ENCODE assay signal across 22 cellular contexts in the genomic region with DNA sequence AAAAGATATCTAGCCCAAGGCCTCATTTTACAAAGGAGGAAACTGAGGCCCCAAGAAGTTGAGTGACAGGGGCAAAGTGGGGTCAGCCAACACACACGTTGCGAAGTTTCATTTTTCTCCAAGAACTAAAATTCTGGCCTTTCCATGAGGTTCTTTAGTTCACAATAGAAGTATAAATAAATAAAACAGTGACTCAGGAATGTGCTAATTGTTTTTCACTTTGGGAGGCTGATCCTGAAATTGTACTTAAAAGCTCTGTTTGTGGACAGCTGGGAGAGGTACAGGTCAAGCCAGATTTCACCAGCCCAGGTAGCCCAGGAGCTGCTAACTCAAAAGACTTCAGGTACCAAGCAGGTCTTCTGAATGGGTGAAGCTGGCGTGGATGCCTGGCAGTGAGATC.
"Had no signal": no experiment of that assay in that cellular context is flagged by ENCODE, and none has a peak within 500 bp of the region (broad histone marks: within the 10 kb centered on the region; RNA-seq: fewer than 3 reads in every experiment).

No MANE protein-coding gene starts in this region.

- H3K27ac Mint-ChIP-seq: activated naive CD4-positive, alpha-beta T cell treated with anti-CD3 and anti-CD28 coated beads for 36 hours; activated naive CD8-positive, alpha-beta T cell treated with anti-CD3 and anti-CD28 coated beads, Interleukin-2, amount 10 ng/mL, durations not matched to agents 7 days and 5 days; memory B cell; nephron progenitor cell; stimulated activated naive CD8-positive, alpha-beta T cell treated with anti-CD3 and anti-CD28 coated beads, Interleukin-15, Interleukin-2, amounts not matched to agents 100 ng/mL and 50 ng/mL, for 24 hours; WTC11 had no signal

- H3K9me3 Mint-ChIP-seq: activated naive CD4-positive, alpha-beta T cell treated with anti-CD3 and anti-CD28 coated beads for 36 hours; activated naive CD8-positive, alpha-beta T cell treated with anti-CD3 and anti-CD28 coated beads, Interleukin-2, amount 10 ng/mL, durations not matched to agents 7 days and 5 days; memory B cell; nephron progenitor cell; stimulated activated naive CD8-positive, alpha-beta T cell treated with anti-CD3 and anti-CD28 coated beads, Interleukin-15, Interleukin-2, amounts not matched to agents 100 ng/mL and 50 ng/mL, for 24 hours; WTC11 had no signal

- H3K4me3 Mint-ChIP-seq: activated naive CD4-positive, alpha-beta T cell treated with anti-CD3 and anti-CD28 coated beads for 36 hours; activated naive CD8-positive, alpha-beta T cell treated with anti-CD3 and anti-CD28 coated beads, Interleukin-2, amount 10 ng/mL, durations not matched to agents 7 days and 5 days; memory B cell; nephron progenitor cell; stimulated activated naive CD8-positive, alpha-beta T cell treated with anti-CD3 and anti-CD28 coated beads, Interleukin-15, Interleukin-2, amounts not matched to agents 100 ng/mL and 50 ng/mL, for 24 hours; WTC11 had no signal

- H3K27me3 Mint-ChIP-seq: activated naive CD8-positive, alpha-beta T cell treated with anti-CD3 and anti-CD28 coated beads, Interleukin-2, amount 10 ng/mL, durations not matched to agents 7 days and 5 days had no signal

- ATAC-seq: foreskin keratinocyte, left cardiac atrium, right lobe of liver, upper lobe of right lung, WTC11 had no signal

- H3K36me3 Mint-ChIP-seq: memory B cell, WTC11 had no signal

- H3K4me1 ChIP-seq: foreskin keratinocyte, right lobe of liver, thyroid gland had no signal

- H3K27ac ChIP-seq: brain microvascular endothelial cell, foreskin keratinocyte, right lobe of liver, skin epidermis, thyroid gland, upper lobe of right lung had no signal

- H3K36me3 ChIP-seq: right lobe of liver, thyroid gland had no signal

- DNase-seq: activated CD8-positive, alpha-beta memory T cell treated with anti-CD3 and anti-CD28 coated beads, Interleukin-2, amount 50 U/mL, for 48 hours; activated effector memory CD4-positive, alpha-beta T cell treated with Interleukin-2 at 50 U/mL for 16 hours; activated naive CD4-positive, alpha-beta T cell treated with anti-CD3 and anti-CD28 coated beads for 36 hours; activated naive CD8-positive, alpha-beta T cell treated with anti-CD3 and anti-CD28 coated beads, Interleukin-2, amount 10 ng/mL, durations not matched to agents 7 days and 5 days; activated T-cell treated with anti-CD3 and anti-CD28 coated beads, Interleukin-2, amount 50 U/mL, for 48 hours; anterior cingulate cortex; brain microvascular endothelial cell; caudate nucleus; dorsolateral prefrontal cortex; foreskin keratinocyte; left cardiac atrium; nephron progenitor cell; right lobe of liver; stimulated activated CD4-positive, alpha-beta T cell treated with anti-CD3 and anti-CD28 coated beads, Interleukin-1b, Interleukin-23, amount 100 ng/mL, for 48 hours; substantia nigra; T1000; thyroid gland; upper lobe of right lung had no signal

- H3K27me3 ChIP-seq: brain microvascular endothelial cell, dorsolateral prefrontal cortex, foreskin keratinocyte, right lobe of liver, thyroid gland, upper lobe of right lung had no signal

- H3K9me3 ChIP-seq: right lobe of liver, thyroid gland, upper lobe of right lung had no signal

- H3K4me3 ChIP-seq: dorsolateral prefrontal cortex, right lobe of liver, skin epidermis, thyroid gland, upper lobe of right lung had no signal
